ENCODE assay signal across 8 cellular contexts in genomic region chr7:75994388-75995051, GRCh38. TPM values are rescaled to one million over a fixed set of nuclear protein-coding genes. Genes with fewer than 3 reads are reported as not detected.
DNase-seq lines count a peak whose midpoint lies in the region; ATAC-seq and TF ChIP-seq lines count a peak whose summit lies in the region.

TMEM120A (minus strand) TSS chr7:75994595; CDS start chr7:75994570, 25 bp downstream.

- TF ChIP-seq CTCF in omental fat pad (IDR thresholded peaks at IDR 0.05), result no peak

- H3K9me3 Mint-ChIP-seq in activated naive CD4-positive, alpha-beta T cell treated with anti-CD3 and anti-CD28 coated beads, Interleukin-2, amount 50 U/mL, for 24 hours, result no peaks in the 10 kb centered on the region

- peak within 1 kb of the TSS; percentile 8 for H3K27ac Mint-ChIP-seq in activated naive CD4-positive, alpha-beta T cell treated with anti-CD3 and anti-CD28 coated beads, Interleukin-2, amount 50 U/mL, for 24 hours

- H3K4me1 Mint-ChIP-seq in activated naive CD4-positive, alpha-beta T cell treated with anti-CD3 and anti-CD28 coated beads, Interleukin-2, amount 50 U/mL, for 24 hours, result peaks cover 36% of the 10 kb centered on the region

- DNase-seq in NCI-H1092 treated with DMSO at 0.1 percent for 48 hours (lab: John Stamatoyannopoulos, UW) (peak; percentile 90), glomerular endothelial cell (ENCODE audit: extremely low read depth, low read depth, low spot score) (no peak), omental fat pad (ENCODE audit: low spot score) (peak; percentile 96)

- H3K27me3 Mint-ChIP-seq in activated naive CD4-positive, alpha-beta T cell treated with anti-CD3 and anti-CD28 coated beads, Interleukin-2, amount 50 U/mL, for 24 hours, result no peaks in the 10 kb centered on the region

- peak; percentile 36 for TF ChIP-seq POLR2A in GM10847 (IDR thresholded peaks at IDR 0.05; ENCODE audit: extremely low read depth, insufficient read length)

- peak within 1 kb of the TSS; percentile 89 for H3K27ac ChIP-seq in temporal lobe (ENCODE audit: low read depth, low read length)

- H3K4me3 Mint-ChIP-seq in activated naive CD4-positive, alpha-beta T cell treated with anti-CD3 and anti-CD28 coated beads, Interleukin-2, amount 50 U/mL, for 24 hours, result peak within 1 kb of the TSS; percentile 76

- no peaks in the 10 kb centered on the region for H3K36me3 Mint-ChIP-seq in activated naive CD4-positive, alpha-beta T cell treated with anti-CD3 and anti-CD28 coated beads, Interleukin-2, amount 50 U/mL, for 24 hours

- ATAC-seq in HG02623 (IDR thresholded peaks at IDR 0.05; ENCODE audit: unreplicated experiment), result peak; percentile 96
- peak; percentile 95 for ATAC-seq in SK-N-SH treated with all-trans-retinoic acid at 6 μM for 48 hours
- ATAC-seq in omental fat pad (ENCODE audit: low FRiP score), result peak; percentile 95

TF ChIP-seq in SK-N-SH treated with all-trans-retinoic acid at 6 μM for 48 hours, 23 proteins besides CTCF, POLR2A, EP300 and RAD21:
- TF ChIP-seq PATZ1 (CRISPR knock-in tag; IDR thresholded peaks at IDR 0.05; ENCODE audit: borderline replicate concordance) (peak; percentile 31; the same call in 1 of the 2 replicates), ZNF565 (CRISPR knock-in tag; conservative IDR thresholded peaks at IDR 0.05; ENCODE audit: low read depth) (no peak), ZC3H10 (CRISPR knock-in tag; IDR thresholded peaks at IDR 0.05) (no peak), OSR1 (CRISPR knock-in tag; IDR thresholded peaks at IDR 0.05) (no peak), RARB (CRISPR knock-in tag; IDR thresholded peaks at IDR 0.05) (0 out of 2 replicates have a peak, but pooled peaks have one; percentile 50), CREB5 (CRISPR knock-in tag; IDR thresholded peaks at IDR 0.05; ENCODE audit: low read depth) (0 out of 2 replicates have a peak, but pooled peaks have one; percentile 35), ESRRG (CRISPR knock-in tag; IDR thresholded peaks at IDR 0.05) (0 out of 2 replicates have a peak, but pooled peaks have one; percentile 59), TCF4 (CRISPR knock-in tag; IDR thresholded peaks at IDR 0.05; ENCODE audit: borderline replicate concordance) (no peak), CSDC2 (CRISPR knock-in tag; IDR thresholded peaks at IDR 0.05) (no peak), BACH2 (CRISPR knock-in tag; IDR thresholded peaks at IDR 0.05; ENCODE audit: borderline replicate concordance) (no peak), ISL1 (CRISPR knock-in tag; IDR thresholded peaks at IDR 0.05) (no peak), GLIS3 (CRISPR knock-in tag; IDR thresholded peaks at IDR 0.05) (0 out of 2 replicates have a peak, but pooled peaks have one; percentile 65), POU6F1 (CRISPR knock-in tag; IDR thresholded peaks at IDR 0.05; ENCODE audit: borderline replicate concordance, low read depth) (0 out of 2 replicates have a peak, but pooled peaks have one; percentile 8), CSRNP3 (CRISPR knock-in tag; IDR thresholded peaks at IDR 0.05) (no peak), SNAI2 (CRISPR knock-in tag; IDR thresholded peaks at IDR 0.05) (no peak), ZFP3 (CRISPR knock-in tag; IDR thresholded peaks at IDR 0.05) (peak; percentile 45; the same call in 1 of the 2 replicates), ARNTL (CRISPR knock-in tag; IDR thresholded peaks at IDR 0.05; ENCODE audit: borderline replicate concordance, low read depth) (no peak), ZFP30 (CRISPR knock-in tag; IDR thresholded peaks at IDR 0.05) (no peak), TOX (CRISPR knock-in tag; IDR thresholded peaks at IDR 0.05; ENCODE audit: borderline replicate concordance) (no peak), TSHZ2 (CRISPR knock-in tag; IDR thresholded peaks at IDR 0.05) (no peak), ZNF8 (CRISPR knock-in tag; IDR thresholded peaks at IDR 0.05) (no peak), PPARA (CRISPR knock-in tag; IDR thresholded peaks at IDR 0.05; ENCODE audit: borderline replicate concordance) (no peak), ZNF70 (CRISPR knock-in tag; IDR thresholded peaks at IDR 0.05) (no peak)

RNA-seq across cellular contexts. Expression of gene TMEM120A, which starts in this region (rescaled TPM):
- total RNA-seq in glomerular endothelial cell (15.7 and 18.6 TPM in 2 replicates), omental fat pad (100 to 1,000 TPM in 1 of 4 donors, 10 to 100 TPM in 3; 34.9 to 104 (median 51.5) TPM), temporal lobe (20.7 TPM)
